Comparison of ENCODE assay signal across 8 cellular contexts in the genomic region with DNA sequence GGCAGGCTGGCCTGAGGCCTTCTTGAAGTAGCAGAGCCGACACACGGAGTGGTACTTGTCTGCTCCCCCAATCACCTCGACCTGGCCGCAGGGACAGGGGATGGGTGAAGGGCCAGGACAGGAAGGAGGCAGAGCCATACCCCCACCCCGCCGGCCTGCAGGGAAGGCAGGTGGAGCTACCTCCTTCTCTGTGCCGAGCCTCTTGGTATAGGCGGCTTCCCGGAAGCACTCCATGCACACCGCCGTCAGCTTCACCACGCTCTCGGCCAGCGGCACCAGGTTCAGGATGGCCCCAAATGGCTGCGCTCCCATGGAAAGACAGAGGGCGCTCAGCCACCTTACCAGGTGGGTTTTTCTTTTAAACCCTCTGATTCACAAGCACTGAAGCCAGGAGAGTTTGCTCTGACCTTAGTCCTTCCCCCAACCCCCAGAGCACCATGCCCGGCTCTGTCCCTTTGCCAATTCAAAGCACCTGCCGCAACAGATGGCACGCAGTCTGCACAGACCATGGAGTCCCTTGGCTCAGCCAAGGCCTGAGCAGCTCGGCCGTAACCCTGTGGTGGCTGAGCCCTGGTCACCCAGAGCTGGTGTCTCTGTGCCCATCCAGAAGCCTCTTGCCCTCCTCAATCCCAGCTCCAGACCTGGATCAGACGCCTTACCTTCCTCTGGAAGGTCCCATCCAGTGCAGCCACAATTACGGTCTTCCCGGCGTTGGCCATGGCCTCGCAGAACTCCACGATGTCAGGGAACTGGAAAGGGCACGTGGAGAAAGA. TPM values are rescaled to one million over a fixed set of nuclear protein-coding genes. Genes with fewer than 3 reads are reported as not detected.
DNase-seq lines count a peak whose midpoint lies in the region; ATAC-seq, FAIRE-seq and TF ChIP-seq lines count a peak whose summit lies in the region.

No MANE protein-coding gene starts in this region.

- TF ChIP-seq POLR2A in GM12891 (IDR thresholded peaks at IDR 0.05; ENCODE audit: low read depth, low read length) (peak; percentile 61; the same call in 1 of the 2 replicates), spleen (IDR thresholded peaks at IDR 0.05) (no peak)

- H3K9me2 ChIP-seq in OCI-LY1 (ENCODE audit: low read depth, low read length) (no peaks in the 10 kb centered on the region), GM23248 (ENCODE audit: insufficient read depth) (no peaks in the 10 kb centered on the region)

- no peaks in the 10 kb centered on the region for H3K27me3 ChIP-seq in OCI-LY1 (ENCODE audit: insufficient read depth, low read length)
- H3K27me3 ChIP-seq in heart right ventricle: no peaks in the 10 kb centered on the region
- H3K27me3 ChIP-seq in spleen (replicated peaks in 1 of 7): no peaks in the 10 kb centered on the region
- no peaks in the 10 kb centered on the region for H3K27me3 ChIP-seq in GM23248 (replicated peaks; ENCODE audit: insufficient read depth)

- H3K4me1 ChIP-seq in OCI-LY1 (ENCODE audit: insufficient read depth, low read length, severe bottlenecking) (peaks cover 70% of the 10 kb centered on the region), heart right ventricle (peaks cover 37 to 83% (median 59%) of the 10 kb centered on the region in 9 donors), spleen (peaks cover 68 to 95% (median 81%) of the 10 kb centered on the region in 6 donors), GM23248 (ENCODE audit: insufficient read depth) (no peaks in the 10 kb centered on the region)

- intact Hi-C loops in heart right ventricle (cut with DNase I): loop anchor here in 8 of 10 donors (1.0 to 10.0 kb wide), 6 partner anchors 33 to 150 kb away; a partner anchor contains a TSS
- intact Hi-C loops in spleen (cut with DNase I; ENCODE audit: low total_unique reads): loop anchor here (5.0 kb wide), 1 partner anchor 63 kb away; no protein-coding TSS in a partner anchor

- no peaks in the 10 kb centered on the region for H3K9me3 ChIP-seq in OCI-LY1 (ENCODE audit: low read length)
- H3K9me3 ChIP-seq in heart right ventricle: no peaks in the 10 kb centered on the region
- no peaks in the 10 kb centered on the region for H3K9me3 ChIP-seq in spleen
- H3K9me3 ChIP-seq in GM23248 (ENCODE audit: low read depth): no peaks in the 10 kb centered on the region

- H3F3A ChIP-seq in OCI-LY1 (ENCODE audit: insufficient read depth, low read length): no peaks in the 10 kb centered on the region
- H3F3A ChIP-seq in GM23248 (ENCODE audit: insufficient read depth): no peaks in the 10 kb centered on the region

- H3K9ac ChIP-seq in OCI-LY1 (ENCODE audit: low read length): peak overlapping the region; percentile 24; the same call in 1 of the 2 replicates
- H3K9ac ChIP-seq in GM23248: no peak overlapping the region

- in situ Hi-C loops in GM23248 (cut with MboI): no loop called here

- H3K36me3 ChIP-seq in OCI-LY1 (ENCODE audit: insufficient read depth, low read length) (peaks cover 75% of the 10 kb centered on the region), heart right ventricle (peaks cover 0 to 49% (median 10%) of the 10 kb centered on the region in 9 donors), spleen (peaks cover 0 to 51% (median 16%) of the 10 kb centered on the region in 6 donors), GM23248 (ENCODE audit: low read depth) (no peaks in the 10 kb centered on the region)

- DNase-seq in GM12891 (ENCODE audit: insufficient read length, low spot score): no peak
- DNase-seq in heart right ventricle: no peak
- no peak for DNase-seq in spleen
- no peak for DNase-seq in GM23248

- 62 to 63% methylated on average over 28 of the region's 28 CpGs for WGBS in heart right ventricle, 2 donors
- WGBS in spleen, 5 donors: 70 to 83% (median 76%) methylated on average over 21 to 28 of the region's 28 CpGs
- WGBS in GM23248 (ENCODE audit: low coverage in 1 of 2, low lambda C conversion rate in 2 of 2, missing lambda C conversion rate in 2 of 2), 2 experiments: 92 to 93% methylated on average over 28 of the region's 28 CpGs

- ATAC-seq in heart right ventricle (peak in 7 of 8 donors; percentile 1 to 24 (median 1)), GM19452 (IDR thresholded peaks at IDR 0.05; ENCODE audit: unreplicated experiment) (no peak), HG03354 (IDR thresholded peaks at IDR 0.05; ENCODE audit: poor library complexity, severe bottlenecking, unreplicated experiment) (no peak)
- ATAC-seq in activated CD4-positive, CD25-positive, alpha-beta regulatory T cell treated with anti-CD3 and anti-CD28 coated beads, Interleukin-2, amount 50 U/mL, for 24 hours: no peak

- H3K4me2 ChIP-seq in OCI-LY1 (ENCODE audit: low read length) (peak overlapping the region; percentile 39; the same call in 1 of the 2 replicates), GM23248 (ENCODE audit: unreplicated experiment) (no peak overlapping the region)

- H2AFZ ChIP-seq in OCI-LY1 (ENCODE audit: low read length): no peak overlapping the region
- H2AFZ ChIP-seq in GM23248: no peak overlapping the region

- peak overlapping the region; percentile 29 for H3K4me3 ChIP-seq in OCI-LY1 (ENCODE audit: low read depth, low read length, poor library complexity, severe bottlenecking)
- peak overlapping the region in 2 of 10 donors; percentile 11 to 25 for H3K4me3 ChIP-seq in heart right ventricle
- peak overlapping the region in 1 of 8 donors; percentile 93 for H3K4me3 ChIP-seq in spleen
- no peak overlapping the region for H3K4me3 ChIP-seq in GM23248

- H4K20me1 ChIP-seq in OCI-LY1 (ENCODE audit: insufficient read depth, low read length) (no peaks in the 10 kb centered on the region), GM23248 (ENCODE audit: insufficient read depth) (no peaks in the 10 kb centered on the region)

- peak overlapping the region; percentile 49 for H3K27ac ChIP-seq in OCI-LY1 (ENCODE audit: low read depth, low read length, poor library complexity, severe bottlenecking)
- H3K27ac ChIP-seq in heart right ventricle: peak overlapping the region; percentile 80 to 94 (median 88)
- H3K27ac ChIP-seq in spleen: peak overlapping the region; percentile 75 to 96 (median 86)
- no peak overlapping the region for H3K27ac ChIP-seq in GM23248

- FAIRE-seq in GM12891 (lab: Jason Lieb, UNC): no peak

- H3K79me2 ChIP-seq in OCI-LY1 (ENCODE audit: insufficient read depth, low read length): no peaks in the 10 kb centered on the region
- no peaks in the 10 kb centered on the region for H3K79me2 ChIP-seq in GM23248 (ENCODE audit: insufficient read depth)

- peak; percentile 51 for TF ChIP-seq CTCF in OCI-LY1 (IDR thresholded peaks at IDR 0.05; ENCODE audit: low read length)
- peak in 1 of 9 donors; percentile 4 for TF ChIP-seq CTCF in heart right ventricle (IDR thresholded peaks at IDR 0.05)
- peak in 3 of 11 experiments; percentile 1 to 15 (median 5) for TF ChIP-seq CTCF in spleen (IDR thresholded peaks at IDR 0.05 in 8 of 11, conservative IDR thresholded peaks at IDR 0.05 in 3 of 11)

TF ChIP-seq in GM12891, 5 proteins besides CTCF, POLR2A, EP300 and RAD21:
- TF ChIP-seq TAF1 (IDR thresholded peaks at IDR 0.05; ENCODE audit: low read depth, low read length) (no peak), POLR2AphosphoS5 (IDR thresholded peaks at IDR 0.05; ENCODE audit: low read depth, low read length) (peak; percentile 69), PAX5 (IDR thresholded peaks at IDR 0.05; ENCODE audit: insufficient read depth, low read length, severe bottlenecking) (no peak), POU2F2 (IDR thresholded peaks at IDR 0.05; ENCODE audit: low read depth, low read length) (peak; percentile 33), SPI1 (IDR thresholded peaks at IDR 0.05; ENCODE audit: low read depth, low read length) (no peak)
TF ChIP-seq in GM12891: peak in this region for 2.

RNA-seq across cellular contexts. Expression of a gene that starts 6.7 kb away (rescaled TPM):
- 338 TPM for polyA plus RNA-seq in GM12891 (2012; ENCODE audit: low read depth, missing spikeins)
- total RNA-seq in heart right ventricle: 100 to 1,000 TPM; 102 to 184 (median 116) TPM
- 100 to 1,000 TPM in 1 of 2 donors, 10 to 100 TPM in 1; 92.8 to 200 TPM for polyA plus RNA-seq in heart right ventricle
- 100 to 1,000 TPM; 107 to 179 (median 137) TPM for total RNA-seq in spleen
- 100 to 1,000 TPM; 152 to 201 (median 170) TPM for polyA plus RNA-seq in spleen
- total RNA-seq in GM23248 (2014; rRNA removed; shearing (Covaris generic)): 6.2 and 15.4 TPM in 2 replicates
- 19.3 and 19.9 TPM in 2 replicates for polyA plus RNA-seq in GM23248 (2016; fragmentation: Nextera tagmentation; extraction: Ambion mirVana)

RNA-seq across cellular contexts. Expression of a gene that starts 11.8 kb away (rescaled TPM):
- 82.5 TPM for polyA plus RNA-seq in GM12891 (2012; ENCODE audit: low read depth, missing spikeins)
- total RNA-seq in heart right ventricle (10 to 100 TPM in 1 of 10 donors, 1 to 10 TPM in 4, under 1 TPM in 5; 0.33 to 12.7 (median 0.91) TPM), spleen (10 to 100 TPM in 5 of 7 donors, 1 to 10 TPM in 2; 3.7 to 18.7 (median 10.5) TPM)
- polyA plus RNA-seq in heart right ventricle (1 to 10 TPM; 1.6 to 2.6 TPM), spleen (10 to 100 TPM in 2 of 3 donors, 1 to 10 TPM in 1; 3.9 to 20.4 (median 19.8) TPM), GM23248 (2016; fragmentation: Nextera tagmentation; extraction: Ambion mirVana) (79.4 and 83.5 TPM in 2 replicates)
- 58.6 and 84.5 TPM in 2 replicates for total RNA-seq in GM23248 (2014; rRNA removed; shearing (Covaris generic))

RNA-seq across cellular contexts. Expression of a gene that starts 12.1 kb away (rescaled TPM):
- polyA plus RNA-seq in GM12891 (2012; ENCODE audit: low read depth, missing spikeins): 38.8 TPM
- total RNA-seq in heart right ventricle (10 to 100 TPM; 23.7 to 42.4 (median 28.7) TPM), spleen (10 to 100 TPM; 19.3 to 42.5 (median 27.0) TPM)
- polyA plus RNA-seq in heart right ventricle (10 to 100 TPM; 13.0 to 17.3 TPM), spleen (10 to 100 TPM; 13.1 to 22.0 (median 14.1) TPM), GM23248 (2016; fragmentation: Nextera tagmentation; extraction: Ambion mirVana) (22.2 and 24.1 TPM in 2 replicates)
- 20.4 and 22.9 TPM in 2 replicates for total RNA-seq in GM23248 (2014; rRNA removed; shearing (Covaris generic))

RNA-seq across cellular contexts. Expression of a gene that starts 28.9 kb away (rescaled TPM):
- 5.8 TPM for polyA plus RNA-seq in GM12891 (2012; ENCODE audit: low read depth, missing spikeins)
- total RNA-seq in heart right ventricle (under 1 TPM in 1 of 10 donors, not detected in 9; 0.11 TPM), spleen (1 to 10 TPM in 2 of 7 donors, under 1 TPM in 2, not detected in 3; 0.19 to 3.0 (median 0.95) TPM)
- polyA plus RNA-seq in heart right ventricle (not detected), spleen (under 1 TPM in 2 of 3 donors, not detected in 1; 0.46 TPM), GM23248 (2016; fragmentation: Nextera tagmentation; extraction: Ambion mirVana) (not detected in 2 replicates)
- total RNA-seq in GM23248 (2014; rRNA removed; shearing (Covaris generic)): not detected in 2 replicates

RNA-seq across cellular contexts. Expression of a gene that starts 39.0 kb away (rescaled TPM):
- polyA plus RNA-seq in GM12891 (2012; ENCODE audit: low read depth, missing spikeins): 41.8 TPM
- total RNA-seq in heart right ventricle (1 to 10 TPM in 3 of 10 donors, under 1 TPM in 5, not detected in 2; 0.13 to 7.6 (median 0.79) TPM), spleen (10 to 100 TPM in 1 of 7 donors, 1 to 10 TPM in 6; 2.3 to 11.9 (median 6.2) TPM)
- polyA plus RNA-seq in heart right ventricle (under 1 TPM; 0.22 to 0.28 TPM), spleen (10 to 100 TPM in 1 of 3 donors, 1 to 10 TPM in 2; 2.1 to 11.3 (median 7.2) TPM), GM23248 (2016; fragmentation: Nextera tagmentation; extraction: Ambion mirVana) (42.3 and 44.4 TPM in 2 replicates)
- 30.9 and 32.5 TPM in 2 replicates for total RNA-seq in GM23248 (2014; rRNA removed; shearing (Covaris generic))

Comparison
In these comparisons a context has a peak if more than half of its experiments do, and no peak if none do; other contexts are left out.
1. ATAC-seq: peak in heart right ventricle (7 of 8); none in GM19452 (single experiment), HG03354 (single experiment) and activated CD4-positive, CD25-positive, alpha-beta regulatory T cell treated with anti-CD3 and anti-CD28 coated beads, Interleukin-2, amount 50 U/mL, for 24 hours (0 of 2).